12 cellular contexts compared by ENCODE assay signal in genomic region chr13:27427663-27428062, GRCh38. TPM values are rescaled to one million over a fixed set of nuclear protein-coding genes. Genes with fewer than 3 reads are reported as not detected.
A peak's percentile ranks its signal among the peaks of the same experiment; 100 is the strongest.
DNase-seq lines count a peak whose midpoint lies in the region; ATAC-seq, FAIRE-seq and TF ChIP-seq lines count a peak whose summit lies in the region.
"Had no signal": no experiment of that assay in that cellular context is flagged by ENCODE, and none has a peak within 500 bp of the region (broad histone marks: within the 10 kb centered on the region; RNA-seq: fewer than 3 reads in every experiment).

No MANE protein-coding gene starts in this region.

- H3K9me3 ChIP-seq in heart left ventricle, result no peaks in the 10 kb centered on the region
- H3K9me3 ChIP-seq in keratinocyte (ENCODE audit: control insufficient read depth, low read depth, low read length), result no peaks in the 10 kb centered on the region
- no peaks in the 10 kb centered on the region for H3K9me3 ChIP-seq in upper lobe of left lung
- H3K9me3 ChIP-seq in trophoblast cell (ENCODE audit: insufficient read depth, low read depth, low read length), result peaks cover 1% of the 10 kb centered on the region
- no peaks in the 10 kb centered on the region for H3K9me3 ChIP-seq in A673 (ENCODE audit: low read depth, low read length, poor library complexity, severe bottlenecking)

- no peaks in the 10 kb centered on the region for H3K27me3 Mint-ChIP-seq in activated CD8-positive, alpha-beta T cell treated with anti-CD3 and anti-CD28 coated beads for 36 hours

- peaks cover 6% of the 10 kb centered on the region for H3K79me1 ChIP-seq in trophoblast cell (ENCODE audit: low read length)

- H3K4me3 Mint-ChIP-seq in activated CD8-positive, alpha-beta T cell treated with anti-CD3 and anti-CD28 coated beads for 36 hours, result peak overlapping the region; percentile 84

- peaks cover 22% of the 10 kb centered on the region for H3K79me2 ChIP-seq in keratinocyte (ENCODE audit: control insufficient read depth, insufficient read depth, low read length)
- H3K79me2 ChIP-seq in trophoblast cell (ENCODE audit: control insufficient read depth, insufficient read depth, low read length, poor library complexity), result peaks cover 4% of the 10 kb centered on the region

- H3K36me3 ChIP-seq in heart left ventricle, result peaks cover 0 to 56% (median 49%) of the 10 kb centered on the region in 9 donors
- peaks cover 6 to 20% of the 10 kb centered on the region in 2 experiments for H3K36me3 ChIP-seq in keratinocyte (ENCODE audit: control insufficient read depth in 2 of 2, extremely low read depth in 1 of 2, insufficient read depth in 2 of 2, low read length in 2 of 2)
- peaks cover 0 to 56% (median 34%) of the 10 kb centered on the region in 4 donors for H3K36me3 ChIP-seq in upper lobe of left lung
- peaks cover 11 to 24% of the 10 kb centered on the region in 2 experiments for H3K36me3 ChIP-seq in trophoblast cell (ENCODE audit: control insufficient read depth in 1 of 2, insufficient read depth in 2 of 2, low read length in 2 of 2)
- H3K36me3 ChIP-seq in A673 (ENCODE audit: insufficient read depth, low read length, poor library complexity, severe bottlenecking), result peaks cover 59% of the 10 kb centered on the region

- TF ChIP-seq CTCF in heart left ventricle (IDR thresholded peaks at IDR 0.05) (no peak), keratinocyte (optimal IDR thresholded peaks at IDR 0.05 in 1 of 3, IDR thresholded peaks at IDR 0.05 in 1 of 3, conservative IDR thresholded peaks at IDR 0.05 in 1 of 3; ENCODE audit: extremely low read depth in 1 of 3, insufficient read depth in 2 of 3, low read length in 3 of 3) (no peak), upper lobe of left lung (IDR thresholded peaks at IDR 0.05) (no peak), A673 (conservative IDR thresholded peaks at IDR 0.05; ENCODE audit: low read depth, low read length) (no peak)
- TF ChIP-seq CTCF in activated CD8-positive, alpha-beta T cell treated with anti-CD3 and anti-CD28 coated beads for 36 hours (IDR thresholded peaks at IDR 0.05), result no peak

- no peak for FAIRE-seq in keratinocyte (lab: Jason Lieb, UNC)

- H3K4me3 ChIP-seq in heart left ventricle, result peak overlapping the region in 1 of 12 donors; percentile 89
- H3K4me3 ChIP-seq in keratinocyte (ENCODE audit: control insufficient read depth in 2 of 3, extremely low read depth in 1 of 3, insufficient read depth in 2 of 3, low read depth in 1 of 3, low read length in 3 of 3), result peak overlapping the region in 1 of 3 experiments; percentile 67
- no peak overlapping the region for H3K4me3 ChIP-seq in upper lobe of left lung
- H3K4me3 ChIP-seq in trophoblast cell (ENCODE audit: low read depth, low read length), result no peak overlapping the region
- H3K4me3 ChIP-seq in A673 (ENCODE audit: low read depth, low read length, poor library complexity, severe bottlenecking), result no peak overlapping the region

- no peak overlapping the region for H3K14ac ChIP-seq in trophoblast cell (ENCODE audit: low read length)

- H3K9ac ChIP-seq in keratinocyte (ENCODE audit: control insufficient read depth, extremely low read depth, insufficient read depth, low read length) (peak overlapping the region; percentile 3), trophoblast cell (ENCODE audit: low read length) (no peak overlapping the region)

- H3K36me3 Mint-ChIP-seq in activated CD8-positive, alpha-beta T cell treated with anti-CD3 and anti-CD28 coated beads for 36 hours (ENCODE audit: low read depth), result peaks cover 63% of the 10 kb centered on the region

- no peaks in the 10 kb centered on the region for H3K9me3 Mint-ChIP-seq in activated CD8-positive, alpha-beta T cell treated with anti-CD3 and anti-CD28 coated beads for 36 hours

- no peaks in the 10 kb centered on the region for H3K27me3 ChIP-seq in heart left ventricle
- H3K27me3 ChIP-seq in keratinocyte (ENCODE audit: control insufficient read depth, extremely low read depth, insufficient read depth, low read length), result no peaks in the 10 kb centered on the region
- no peaks in the 10 kb centered on the region for H3K27me3 ChIP-seq in upper lobe of left lung
- H3K27me3 ChIP-seq in trophoblast cell (ENCODE audit: insufficient read depth, low read length), result no peaks in the 10 kb centered on the region
- no peaks in the 10 kb centered on the region for H3K27me3 ChIP-seq in A673 (replicated peaks; ENCODE audit: insufficient read depth, low read depth, low read length, poor library complexity)

- no peak overlapping the region for H2BK5ac ChIP-seq in trophoblast cell (ENCODE audit: low read depth, low read length, poor library complexity)

- H3K18ac ChIP-seq in trophoblast cell (ENCODE audit: low read length), result no peak overlapping the region

- CTCF ChIA-PET in activated CD8-positive, alpha-beta T cell treated with anti-CD3 and anti-CD28 coated beads for 36 hours (lab: Charles Lee), result interaction anchor here (1.1 to 5.5 kb wide), 3 partner anchors 23 to 54 kb away, joined by 3 to 35 read pairs (median 3); partner anchors contain the start of gene MTIF3
- CTCF ChIA-PET in A673 (lab: Charles Lee), result no interaction called here

- H2BK12ac ChIP-seq in trophoblast cell (ENCODE audit: low read length), result no peak overlapping the region

- H4K20me1 ChIP-seq in keratinocyte (ENCODE audit: control insufficient read depth, extremely low read depth, insufficient read depth, low read length), result no peaks in the 10 kb centered on the region

- H2AFZ ChIP-seq in keratinocyte (ENCODE audit: control insufficient read depth, low read length), result no peak overlapping the region
- H2AFZ ChIP-seq in trophoblast cell (ENCODE audit: insufficient read depth, low read length, poor library complexity), result no peak overlapping the region

- H3K4me1 ChIP-seq in heart left ventricle (peaks cover 5 to 48% (median 34%) of the 10 kb centered on the region in 12 donors), keratinocyte (ENCODE audit: control insufficient read depth, extremely low read depth, insufficient read depth, low read length) (peaks cover 35% of the 10 kb centered on the region), upper lobe of left lung (peaks cover 32 to 52% (median 40%) of the 10 kb centered on the region in 4 donors), trophoblast cell (ENCODE audit: control insufficient read depth in 1 of 2, insufficient read depth in 2 of 2, low read length in 2 of 2) (peaks cover 9 to 15% of the 10 kb centered on the region in 2 experiments), A673 (ENCODE audit: insufficient read depth, low read length, poor library complexity, severe bottlenecking) (peaks cover 17% of the 10 kb centered on the region)

- TF ChIP-seq EP300 in upper lobe of left lung (IDR thresholded peaks at IDR 0.05), result no peak

- peak overlapping the region; percentile 96 for H3K27ac Mint-ChIP-seq in activated CD8-positive, alpha-beta T cell treated with anti-CD3 and anti-CD28 coated beads for 36 hours

- no peak overlapping the region for H2AK5ac ChIP-seq in trophoblast cell (ENCODE audit: low read length)

- no peaks in the 10 kb centered on the region for H3K9me1 ChIP-seq in keratinocyte (ENCODE audit: control insufficient read depth, extremely low read depth, insufficient read depth, low read length)

- H2BK120ac ChIP-seq in trophoblast cell (ENCODE audit: insufficient read depth, low read length, poor library complexity), result no peak overlapping the region

- DNase-seq in left ventricle myocardium superior, result peak; percentile 41
- no peak for DNase-seq in heart left ventricle
- DNase-seq in activated CD8-positive, alpha-beta T cell treated with anti-CD3 and anti-CD28 coated beads for 36 hours, result no peak
- no peak for DNase-seq in keratinocyte (ENCODE audit: low read depth, low spot score)
- DNase-seq in upper lobe of left lung, result peak in 1 of 2 donors; percentile 53
- DNase-seq in trophoblast cell, result no peak
- no peak for DNase-seq in A673 (ENCODE audit: low spot score)
- DNase-seq in DMS 273 treated with DMSO at 0.1 percent for 48 hours (lab: John Stamatoyannopoulos, UW), result no peak
- DNase-seq: HCEC 1CT, Kasumi-1, NCI-H2171 treated with DMSO at 0.1 percent for 48 hours, RPMI8226 had no signal

- H3K4me2 ChIP-seq in keratinocyte (ENCODE audit: control insufficient read depth, extremely low read depth, insufficient read depth, low read depth, low read length) (peak overlapping the region; percentile 96), trophoblast cell (ENCODE audit: low read length) (no peak overlapping the region)

- no TSS peak for BruUV-seq in A673 (replicated peaks; lab: Mats Ljungman, UMichigan)

- POLR2A ChIA-PET in activated CD8-positive, alpha-beta T cell treated with anti-CD3 and anti-CD28 coated beads for 36 hours (lab: Charles Lee), result interaction anchor here (0.8 to 5.2 kb wide), 4 partner anchors 12 to 22 kb away, joined by 3 to 48 read pairs (median 6); partner anchors contain the start of gene MTIF3
- POLR2A ChIA-PET in A673 (lab: Charles Lee; ENCODE audit: low non-redundant PET), result no interaction called here

- no peak for ATAC-seq in left ventricle myocardium superior
- ATAC-seq in heart left ventricle, result no peak
- ATAC-seq in activated CD8-positive, alpha-beta T cell treated with anti-CD3 and anti-CD28 coated beads for 36 hours, result no peak
- ATAC-seq in upper lobe of left lung (ENCODE audit: low FRiP score in 2 of 2), result no peak

- no peak overlapping the region for H4K91ac ChIP-seq in trophoblast cell (ENCODE audit: low read depth, low read length)

- peaks cover 57% of the 10 kb centered on the region for H3K4me1 Mint-ChIP-seq in activated CD8-positive, alpha-beta T cell treated with anti-CD3 and anti-CD28 coated beads for 36 hours (ENCODE audit: low read depth)

- WGBS in heart left ventricle, 4 donors, result 72 to 89% (median 85%) methylated on average over 2 of the region's 2 CpGs
- WGBS in upper lobe of left lung, 2 donors, result 68 to 74% methylated on average over 2 of the region's 2 CpGs
- WGBS in trophoblast cell (ENCODE audit: extremely low coverage, insufficient coverage, insufficient read length), result no CpG with 5 or more reads among the region's 2 CpGs

- dilution Hi-C loops in keratinocyte (cut with MboI; ENCODE audit: extremely low pct_ligation_motif_present, low sequenced_read_pairs), result no loop called here

- H3K27ac ChIP-seq in heart left ventricle, result peak overlapping the region in 4 of 12 donors; percentile 16 to 96 (median 64)
- peak overlapping the region; percentile 89 for H3K27ac ChIP-seq in keratinocyte (ENCODE audit: control insufficient read depth, insufficient read depth, low read length)
- H3K27ac ChIP-seq in upper lobe of left lung, result peak overlapping the region; percentile 84 to 93 (median 88)
- no peak overlapping the region for H3K27ac ChIP-seq in trophoblast cell (ENCODE audit: low read depth, low read length)
- no peak overlapping the region for H3K27ac ChIP-seq in A673 (ENCODE audit: low read depth, low read length, poor library complexity, severe bottlenecking)

- intact Hi-C loops in left ventricle myocardium superior (cut with micrococcal nuclease), result no loop called here
- intact Hi-C loops in heart left ventricle (cut with DNase I), result loop anchor here in 3 of 10 donors (2.0 to 10.0 kb wide), 3 partner anchors 21 to 197 kb away; partner anchors contain the start of genes LNX2 (in 2 of the 3) and POLR1D (in 2 of the 3)
- intact Hi-C loops in activated CD8-positive, alpha-beta T cell treated with anti-CD3 and anti-CD28 coated beads for 36 hours (cut with micrococcal nuclease), result loop anchor here (2.0 to 10.0 kb wide), 3 partner anchors 23 to 197 kb away; partner anchors contain the start of genes LNX2, MTIF3, POLR1D and RPL21
- intact Hi-C loops in A673 (cut with micrococcal nuclease; ENCODE audit: unreplicated experiment), result no loop called here

- no peak overlapping the region for H3K4ac ChIP-seq in trophoblast cell (ENCODE audit: low read depth, low read length)

- H4K8ac ChIP-seq in trophoblast cell (ENCODE audit: low read depth, low read length), result no peak overlapping the region

- TF ChIP-seq POLR2A in heart left ventricle (IDR thresholded peaks at IDR 0.05) (no peak), upper lobe of left lung (IDR thresholded peaks at IDR 0.05) (no peak)

- no peak overlapping the region for H4K12ac ChIP-seq in trophoblast cell (ENCODE audit: low read depth, low read length)

- H3K23ac ChIP-seq in trophoblast cell (ENCODE audit: low read length), result no peak overlapping the region

RNA-seq across cellular contexts. Expression of gene GTF3A, which starts 3.2 kb away (rescaled TPM):
- total RNA-seq in left ventricle myocardium superior (227 TPM), heart left ventricle (100 to 1,000 TPM; 138 to 387 (median 181) TPM), upper lobe of left lung (100 to 1,000 TPM in 3 of 6 donors, 10 to 100 TPM in 3; 29.3 to 104 (median 85.6) TPM), A673 (2021) (126 and 130 TPM in 2 replicates)
- polyA plus RNA-seq in heart left ventricle (100 to 1,000 TPM; 233 to 593 TPM), keratinocyte (41.5 to 97.8 TPM (median 95.5 TPM) in 3 replicates)
- 100 to 1,000 TPM; 278 to 282 TPM for total RNA-seq in activated CD8-positive, alpha-beta T cell treated with anti-CD3 and anti-CD28 coated beads for 36 hours
- polyA plus RNA-seq in keratinocyte (2011; ENCODE audit: low read depth), result 138 TPM
- 72.7 and 138 TPM in 2 replicates for polyA plus RNA-seq in keratinocyte (2011; cell fraction: cytosol; rRNA removed)
- polyA plus RNA-seq in keratinocyte (2011; cell fraction: nucleus; rRNA removed), result 16.5 and 23.1 TPM in 2 replicates
- polyA plus RNA-seq in keratinocyte (2012; ENCODE audit: low replicate concordance), result 58.6 and 74.2 TPM in 2 replicates
- 22.1 to 48.6 TPM (median 36.3 TPM) in 3 replicates for polyA minus RNA-seq in keratinocyte
- polyA minus RNA-seq in keratinocyte (2011; cell fraction: cytosol; rRNA and poly(A)+ RNA removed), result 57.7 TPM
- 4.9 and 11.0 TPM in 2 replicates for polyA minus RNA-seq in keratinocyte (2011; cell fraction: nucleus; rRNA and poly(A)+ RNA removed)
- 79.8 and 83.8 TPM in 2 replicates for polyA plus RNA-seq in trophoblast cell (2013)

RNA-seq across cellular contexts. Expression of gene MTIF3, which starts 22.7 kb away (rescaled TPM):
- total RNA-seq in left ventricle myocardium superior (179 TPM), heart left ventricle (100 to 1,000 TPM; 101 to 252 (median 123) TPM), upper lobe of left lung (100 to 1,000 TPM in 1 of 6 donors, 10 to 100 TPM in 5; 31.2 to 104 (median 38.8) TPM), A673 (2021) (34.4 and 37.1 TPM in 2 replicates)
- polyA plus RNA-seq in heart left ventricle (100 to 1,000 TPM; 136 to 257 TPM), keratinocyte (41.4 to 58.0 TPM (median 56.1 TPM) in 3 replicates)
- total RNA-seq in activated CD8-positive, alpha-beta T cell treated with anti-CD3 and anti-CD28 coated beads for 36 hours, result 10 to 100 TPM; 28.0 to 29.6 TPM
- 57.9 TPM for polyA plus RNA-seq in keratinocyte (2011; ENCODE audit: low read depth)
- polyA plus RNA-seq in keratinocyte (2011; cell fraction: cytosol; rRNA removed), result 65.4 and 96.7 TPM in 2 replicates
- polyA plus RNA-seq in keratinocyte (2011; cell fraction: nucleus; rRNA removed), result 48.4 and 56.7 TPM in 2 replicates
- polyA plus RNA-seq in keratinocyte (2012; ENCODE audit: low replicate concordance), result 35.8 and 46.3 TPM in 2 replicates
- 5.3 to 24.9 TPM (median 16.5 TPM) in 3 replicates for polyA minus RNA-seq in keratinocyte
- polyA minus RNA-seq in keratinocyte (2011; cell fraction: cytosol; rRNA and poly(A)+ RNA removed), result 9.2 TPM
- 5.4 and 11.7 TPM in 2 replicates for polyA minus RNA-seq in keratinocyte (2011; cell fraction: nucleus; rRNA and poly(A)+ RNA removed)
- 56.0 and 58.8 TPM in 2 replicates for polyA plus RNA-seq in trophoblast cell (2013)

Comparison
In these comparisons a context has a peak if more than half of its experiments do, and no peak if none do; other contexts are left out.
1. H3K27ac ChIP-seq: peak in keratinocyte (single experiment) and upper lobe of left lung (4 of 4); none in trophoblast cell (single experiment) and A673 (single experiment).